1 cellular context compared by ENCODE assay signal in the genomic region with DNA sequence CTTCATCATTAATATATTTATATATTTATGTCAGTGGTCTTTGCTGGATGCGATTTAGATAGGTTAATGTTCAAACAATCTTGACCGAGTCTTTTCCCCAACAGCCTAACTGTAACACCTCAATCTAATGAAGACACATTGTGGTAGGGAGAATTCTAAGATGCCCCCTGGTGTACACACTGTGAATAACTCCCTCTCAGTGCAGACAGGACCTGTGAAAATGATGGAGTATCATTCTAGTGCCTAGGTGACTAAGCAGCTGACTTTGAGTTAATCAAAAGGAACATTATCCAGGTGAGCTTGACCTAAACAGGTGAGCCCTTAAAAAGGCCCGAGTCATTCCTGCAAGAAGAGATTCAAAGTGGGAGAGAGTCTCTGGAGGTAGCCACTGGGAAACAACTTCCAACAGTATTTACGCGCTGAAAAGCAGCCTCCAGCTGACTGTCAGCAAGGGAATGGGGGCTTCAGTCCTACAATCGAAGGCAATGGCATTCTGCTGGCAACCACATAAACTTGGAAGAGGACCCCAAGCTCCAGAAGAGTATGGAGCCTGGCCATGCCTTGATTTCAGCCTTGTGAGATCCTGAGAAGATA.
TF ChIP-seq lines count a peak whose summit lies in the region.

No MANE protein-coding gene starts in this region.

TF ChIP-seq in GM23338, 12 proteins besides CTCF, POLR2A, EP300 and RAD21 (continued from another document):
- TF ChIP-seq, protein P1, sequence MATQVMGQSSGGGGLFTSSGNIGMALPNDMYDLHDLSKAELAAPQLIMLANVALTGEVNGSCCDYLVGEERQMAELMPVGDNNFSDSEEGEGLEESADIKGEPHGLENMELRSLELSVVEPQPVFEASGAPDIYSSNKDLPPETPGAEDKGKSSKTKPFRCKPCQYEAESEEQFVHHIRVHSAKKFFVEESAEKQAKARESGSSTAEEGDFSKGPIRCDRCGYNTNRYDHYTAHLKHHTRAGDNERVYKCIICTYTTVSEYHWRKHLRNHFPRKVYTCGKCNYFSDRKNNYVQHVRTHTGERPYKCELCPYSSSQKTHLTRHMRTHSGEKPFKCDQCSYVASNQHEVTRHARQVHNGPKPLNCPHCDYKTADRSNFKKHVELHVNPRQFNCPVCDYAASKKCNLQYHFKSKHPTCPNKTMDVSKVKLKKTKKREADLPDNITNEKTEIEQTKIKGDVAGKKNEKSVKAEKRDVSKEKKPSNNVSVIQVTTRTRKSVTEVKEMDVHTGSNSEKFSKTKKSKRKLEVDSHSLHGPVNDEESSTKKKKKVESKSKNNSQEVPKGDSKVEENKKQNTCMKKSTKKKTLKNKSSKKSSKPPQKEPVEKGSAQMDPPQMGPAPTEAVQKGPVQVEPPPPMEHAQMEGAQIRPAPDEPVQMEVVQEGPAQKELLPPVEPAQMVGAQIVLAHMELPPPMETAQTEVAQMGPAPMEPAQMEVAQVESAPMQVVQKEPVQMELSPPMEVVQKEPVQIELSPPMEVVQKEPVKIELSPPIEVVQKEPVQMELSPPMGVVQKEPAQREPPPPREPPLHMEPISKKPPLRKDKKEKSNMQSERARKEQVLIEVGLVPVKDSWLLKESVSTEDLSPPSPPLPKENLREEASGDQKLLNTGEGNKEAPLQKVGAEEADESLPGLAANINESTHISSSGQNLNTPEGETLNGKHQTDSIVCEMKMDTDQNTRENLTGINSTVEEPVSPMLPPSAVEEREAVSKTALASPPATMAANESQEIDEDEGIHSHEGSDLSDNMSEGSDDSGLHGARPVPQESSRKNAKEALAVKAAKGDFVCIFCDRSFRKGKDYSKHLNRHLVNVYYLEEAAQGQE (IDR thresholded peaks at IDR 0.05; ENCODE audit: unreplicated experiment), result no peak
- no peak for TF ChIP-seq NANOG (IDR thresholded peaks at IDR 0.05; ENCODE audit: borderline replicate concordance)
- TF ChIP-seq EZH2phosphoT487 (IDR thresholded peaks at IDR 0.05; ENCODE audit: unreplicated experiment), result no peak
- no peak for TF ChIP-seq EZH2 (IDR thresholded peaks at IDR 0.05; ENCODE audit: low read depth, unreplicated experiment)
- no peak for TF ChIP-seq JUNB (IDR thresholded peaks at IDR 0.05; ENCODE audit: unreplicated experiment)
- TF ChIP-seq CREB1 (CRISPR knock-in tag; IDR thresholded peaks at IDR 0.05; ENCODE audit: low read depth), result no peak
- TF ChIP-seq, protein P2, sequence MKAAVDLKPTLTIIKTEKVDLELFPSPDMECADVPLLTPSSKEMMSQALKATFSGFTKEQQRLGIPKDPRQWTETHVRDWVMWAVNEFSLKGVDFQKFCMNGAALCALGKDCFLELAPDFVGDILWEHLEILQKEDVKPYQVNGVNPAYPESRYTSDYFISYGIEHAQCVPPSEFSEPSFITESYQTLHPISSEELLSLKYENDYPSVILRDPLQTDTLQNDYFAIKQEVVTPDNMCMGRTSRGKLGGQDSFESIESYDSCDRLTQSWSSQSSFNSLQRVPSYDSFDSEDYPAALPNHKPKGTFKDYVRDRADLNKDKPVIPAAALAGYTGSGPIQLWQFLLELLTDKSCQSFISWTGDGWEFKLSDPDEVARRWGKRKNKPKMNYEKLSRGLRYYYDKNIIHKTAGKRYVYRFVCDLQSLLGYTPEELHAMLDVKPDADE (IDR thresholded peaks at IDR 0.05), result no peak
- TF ChIP-seq ZNF331 (CRISPR knock-in tag; IDR thresholded peaks at IDR 0.05; ENCODE audit: low read depth), result no peak
